25 cellular contexts compared by ENCODE assay signal in genomic region chr13:58804832-58805231, GRCh38.
"Had no signal": no experiment of that assay in that cellular context is flagged by ENCODE, and none has a peak within 500 bp of the region (broad histone marks: within the 10 kb centered on the region; RNA-seq: fewer than 3 reads in every experiment).

No MANE protein-coding gene starts in this region.

- H3K27ac ChIP-seq: foreskin keratinocyte, left ventricle myocardium inferior, neural progenitor cell, right lobe of liver, skin epidermis, stomach, suprapubic skin, tibial nerve, WERI-Rb-1 had no signal

- H3K4me3 ChIP-seq: left ventricle myocardium inferior, neural progenitor cell, right lobe of liver, skin epidermis, stomach, suprapubic skin, tibial nerve had no signal

- H3K9me3 Mint-ChIP-seq: activated CD4-positive, alpha-beta T cell treated with anti-CD3 and anti-CD28 coated beads, Interleukin-2, amount 10 ng/mL, durations not matched to agents 7 days and 5 days; activated CD8-positive, alpha-beta T cell treated with anti-CD3 and anti-CD28 coated beads for 36 hours; activated naive CD4-positive, alpha-beta T cell treated with anti-CD3 and anti-CD28 coated beads, Interleukin-2, amount 50 U/mL, for 24 hours; activated T-helper 1 cell treated with anti-CD3 and anti-CD28 coated beads, Interleukin-12 subunit alpha, Interleukin-12 subunit beta, Interleukin-2, Interleukin-4 antibody, amounts not matched to agents 30 ng/mL and 10 ng/mL and 1 ng/mL, durations not matched to agents 14 hours and 24 hours and 36 hours; brain; neural progenitor cell had no signal

- H3K27ac Mint-ChIP-seq: activated CD4-positive, alpha-beta T cell treated with anti-CD3 and anti-CD28 coated beads, Interleukin-2, amount 10 ng/mL, durations not matched to agents 7 days and 5 days; activated CD8-positive, alpha-beta memory T cell treated with anti-CD3 and anti-CD28 coated beads, Interleukin-2, amount 10 ng/mL, durations not matched to agents 7 days and 5 days; activated CD8-positive, alpha-beta T cell treated with anti-CD3 and anti-CD28 coated beads for 36 hours; activated naive CD4-positive, alpha-beta T cell treated with anti-CD3 and anti-CD28 coated beads, Interleukin-2, amount 50 U/mL, for 24 hours; activated T-helper 1 cell treated with anti-CD3 and anti-CD28 coated beads, Interleukin-12 subunit alpha, Interleukin-12 subunit beta, Interleukin-2, Interleukin-4 antibody, amounts not matched to agents 30 ng/mL and 10 ng/mL and 1 ng/mL, durations not matched to agents 14 hours and 24 hours and 36 hours; brain; naive thymus-derived CD8-positive, alpha-beta T cell; neural progenitor cell; stimulated activated effector memory CD8-positive, alpha-beta T cell treated with anti-CD3 and anti-CD28 coated beads, Interleukin-12 subunit alpha, Interleukin-12 subunit beta, amount 100 ng/mL, for 72 hours had no signal

- H3K4me2 ChIP-seq: neural progenitor cell had no signal

- H3K4me1 Mint-ChIP-seq: activated CD4-positive, alpha-beta T cell treated with anti-CD3 and anti-CD28 coated beads, Interleukin-2, amount 10 ng/mL, durations not matched to agents 7 days and 5 days; activated CD8-positive, alpha-beta memory T cell treated with anti-CD3 and anti-CD28 coated beads, Interleukin-2, amount 10 ng/mL, durations not matched to agents 7 days and 5 days; activated naive CD4-positive, alpha-beta T cell treated with anti-CD3 and anti-CD28 coated beads, Interleukin-2, amount 50 U/mL, for 24 hours; naive thymus-derived CD8-positive, alpha-beta T cell; neural progenitor cell; stimulated activated effector memory CD8-positive, alpha-beta T cell treated with anti-CD3 and anti-CD28 coated beads, Interleukin-12 subunit alpha, Interleukin-12 subunit beta, amount 100 ng/mL, for 72 hours had no signal

- H3K9me3 ChIP-seq: left ventricle myocardium inferior, right lobe of liver, stomach, suprapubic skin, tibial nerve had no signal

- H3K9ac ChIP-seq: neural progenitor cell had no signal

- ATAC-seq: activated CD8-positive, alpha-beta memory T cell treated with anti-CD3 and anti-CD28 coated beads, Interleukin-2, amount 10 ng/mL, durations not matched to agents 7 days and 5 days; activated CD8-positive, alpha-beta T cell treated with anti-CD3 and anti-CD28 coated beads for 36 hours; foreskin keratinocyte; naive thymus-derived CD8-positive, alpha-beta T cell; stimulated activated effector memory CD8-positive, alpha-beta T cell treated with anti-CD3 and anti-CD28 coated beads, Interleukin-12 subunit alpha, Interleukin-12 subunit beta, amount 100 ng/mL, for 72 hours had no signal

- DNase-seq: activated CD4-positive, alpha-beta T cell treated with anti-CD3 and anti-CD28 coated beads, Interleukin-2, amount 10 ng/mL, durations not matched to agents 7 days and 5 days; activated CD4-positive, CD25-positive, alpha-beta regulatory T cell treated with anti-CD3 and anti-CD28 coated beads, Interleukin-2, amount 50 U/mL, for 72 hours; activated CD8-positive, alpha-beta memory T cell treated with anti-CD3 and anti-CD28 coated beads, Interleukin-2, amount 10 ng/mL, durations not matched to agents 7 days and 5 days; activated CD8-positive, alpha-beta T cell treated with anti-CD3 and anti-CD28 coated beads for 36 hours; activated gamma-delta T cell treated with Interleukin-2 at 50 U/mL for 16 hours; activated T-cell treated with anti-CD3 and anti-CD28 coated beads for 4 hours; anterior cingulate cortex; erythroblast; foreskin keratinocyte; kidney glomerular epithelial cell; left ventricle myocardium inferior; naive thymus-derived CD8-positive, alpha-beta T cell; posterior cingulate gyrus; right lobe of liver; stimulated activated CD4-positive, alpha-beta T cell treated with anti-CD3 and anti-CD28 coated beads, Interleukin-2, amount 100 ng/mL, for 24 hours; stomach; WERI-Rb-1 had no signal

- H3K27me3 Mint-ChIP-seq: activated CD4-positive, alpha-beta T cell treated with anti-CD3 and anti-CD28 coated beads, Interleukin-2, amount 10 ng/mL, durations not matched to agents 7 days and 5 days; activated CD8-positive, alpha-beta memory T cell treated with anti-CD3 and anti-CD28 coated beads, Interleukin-2, amount 10 ng/mL, durations not matched to agents 7 days and 5 days; activated CD8-positive, alpha-beta T cell treated with anti-CD3 and anti-CD28 coated beads for 36 hours; activated naive CD4-positive, alpha-beta T cell treated with anti-CD3 and anti-CD28 coated beads, Interleukin-2, amount 50 U/mL, for 24 hours; brain; naive thymus-derived CD8-positive, alpha-beta T cell had no signal

- H3K36me3 Mint-ChIP-seq: activated CD8-positive, alpha-beta memory T cell treated with anti-CD3 and anti-CD28 coated beads, Interleukin-2, amount 10 ng/mL, durations not matched to agents 7 days and 5 days; activated naive CD4-positive, alpha-beta T cell treated with anti-CD3 and anti-CD28 coated beads, Interleukin-2, amount 50 U/mL, for 24 hours; brain; naive thymus-derived CD8-positive, alpha-beta T cell; neural progenitor cell; stimulated activated effector memory CD8-positive, alpha-beta T cell treated with anti-CD3 and anti-CD28 coated beads, Interleukin-12 subunit alpha, Interleukin-12 subunit beta, amount 100 ng/mL, for 72 hours had no signal

- H3K27me3 ChIP-seq: foreskin keratinocyte, neural progenitor cell, right lobe of liver, stomach, suprapubic skin, tibial nerve had no signal

- H3K36me3 ChIP-seq: left ventricle myocardium inferior, neural progenitor cell, right lobe of liver, stomach, suprapubic skin, tibial nerve, WERI-Rb-1 had no signal

- H3K4me1 ChIP-seq: foreskin keratinocyte, left ventricle myocardium inferior, neural progenitor cell, right lobe of liver, stomach, suprapubic skin, tibial nerve had no signal

- H3K4me3 Mint-ChIP-seq: activated CD4-positive, alpha-beta T cell treated with anti-CD3 and anti-CD28 coated beads, Interleukin-2, amount 10 ng/mL, durations not matched to agents 7 days and 5 days; activated CD8-positive, alpha-beta memory T cell treated with anti-CD3 and anti-CD28 coated beads, Interleukin-2, amount 10 ng/mL, durations not matched to agents 7 days and 5 days; activated CD8-positive, alpha-beta T cell treated with anti-CD3 and anti-CD28 coated beads for 36 hours; activated naive CD4-positive, alpha-beta T cell treated with anti-CD3 and anti-CD28 coated beads, Interleukin-2, amount 50 U/mL, for 24 hours; activated T-helper 1 cell treated with anti-CD3 and anti-CD28 coated beads, Interleukin-12 subunit alpha, Interleukin-12 subunit beta, Interleukin-2, Interleukin-4 antibody, amounts not matched to agents 30 ng/mL and 10 ng/mL and 1 ng/mL, durations not matched to agents 14 hours and 24 hours and 36 hours; brain; naive thymus-derived CD8-positive, alpha-beta T cell; neural progenitor cell; stimulated activated effector memory CD8-positive, alpha-beta T cell treated with anti-CD3 and anti-CD28 coated beads, Interleukin-12 subunit alpha, Interleukin-12 subunit beta, amount 100 ng/mL, for 72 hours had no signal

- H2AFZ ChIP-seq: neural progenitor cell had no signal
